In the genomic region with DNA sequence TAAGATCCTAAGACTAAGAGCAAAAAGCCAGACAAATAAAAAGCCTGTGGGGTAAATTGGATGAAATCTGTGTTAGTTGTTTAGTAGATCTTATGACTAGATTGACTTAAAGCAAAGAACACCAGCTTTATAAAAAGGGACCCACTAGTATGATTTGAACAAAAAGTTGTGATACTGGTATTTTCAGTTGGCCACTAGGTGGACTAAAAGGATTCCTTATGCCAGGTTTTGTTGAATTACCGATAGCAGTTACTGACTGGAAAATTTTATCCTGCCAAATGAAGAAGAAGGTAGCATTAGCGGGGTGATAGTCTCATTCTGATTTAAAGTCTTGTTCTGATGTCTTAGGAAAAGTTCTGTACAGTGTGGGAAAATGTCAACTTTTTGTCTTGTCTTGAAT, we compare ENCODE assay signal across 15 cellular contexts. TPM values are rescaled to one million over a fixed set of nuclear protein-coding genes. Genes with fewer than 3 reads are reported as not detected.
DNase-seq lines count a peak whose midpoint lies in the region; ATAC-seq and TF ChIP-seq lines count a peak whose summit lies in the region.
"Had no signal": no experiment of that assay in that cellular context is flagged by ENCODE, and none has a peak within 500 bp of the region (broad histone marks: within the 10 kb centered on the region; RNA-seq: fewer than 3 reads in every experiment).

No MANE protein-coding gene starts in this region.

- DNase-seq in NCI-H526 treated with DMSO at 0.1 percent for 48 hours (lab: John Stamatoyannopoulos, UW): peak; percentile 0
- no peak for DNase-seq in NCI-H526 (lab: John Stamatoyannopoulos, UW)
- peak; percentile 51 for DNase-seq in dermis blood vessel endothelial cell
- DNase-seq in renal cortical epithelial cell (ENCODE audit: low read depth): peak; percentile 23
- no peak for DNase-seq in activated T-cell treated with anti-CD3 and anti-CD28 coated beads, Interleukin-2, amount 50 U/mL, for 72 hours
- DNase-seq in activated CD8-positive, alpha-beta memory T cell treated with anti-CD3 and anti-CD28 coated beads, Interleukin-2, amount 50 U/mL, for 4 hours: no peak
- no peak for DNase-seq in CD4-positive, alpha-beta memory T cell
- DNase-seq: ACHN; activated CD4-positive, alpha-beta T cell treated with anti-CD3 and anti-CD28 coated beads, Interleukin-2, amount 10 ng/mL, durations not matched to agents 24 days and 14 days; GDM1; midbrain; NCI-H1930; stimulated activated CD8-positive, alpha-beta memory T cell treated with anti-CD3 and anti-CD28 coated beads, Interleukin-4, amount 100 ng/mL, for 48 hours had no signal

- no peaks in the 10 kb centered on the region for H3K4me1 Mint-ChIP-seq in activated T-cell treated with anti-CD3 and anti-CD28 coated beads, Interleukin-2, amount 50 U/mL, for 72 hours (ENCODE audit: low read depth)
- H3K4me1 Mint-ChIP-seq in CD4-positive, alpha-beta memory T cell: peaks cover 0 to 8% (median 4%) of the 10 kb centered on the region in 4 donors

- intact Hi-C loops in CD4-positive, alpha-beta memory T cell (cut with micrococcal nuclease): no loop called here

- no peaks in the 10 kb centered on the region for H3K27me3 Mint-ChIP-seq in activated T-cell treated with anti-CD3 and anti-CD28 coated beads, Interleukin-2, amount 50 U/mL, for 72 hours (ENCODE audit: low read depth)
- H3K27me3 Mint-ChIP-seq in CD4-positive, alpha-beta memory T cell: peaks cover 2% of the 10 kb centered on the region in 2 donors

- H3K4me3 Mint-ChIP-seq in activated T-cell treated with anti-CD3 and anti-CD28 coated beads, Interleukin-2, amount 50 U/mL, for 72 hours: no peak overlapping the region
- no peak overlapping the region for H3K4me3 Mint-ChIP-seq in CD4-positive, alpha-beta memory T cell
- H3K4me3 Mint-ChIP-seq: activated CD4-positive, alpha-beta T cell treated with anti-CD3 and anti-CD28 coated beads, Interleukin-2, amount 10 ng/mL, durations not matched to agents 24 days and 14 days; T-helper 1 cell treated with Interleukin-12 subunit alpha and Interleukin-12 subunit beta and Interleukin-4 antibody, amounts not matched to agents 30 μg/mL and 1 μg/mL, for 36 hours had no signal

- POLR2A ChIA-PET in CD4-positive, alpha-beta memory T cell (lab: Charles Lee; ENCODE audit: partially characterized antibody): no interaction called here

- no peak for ATAC-seq in activated T-cell treated with anti-CD3 and anti-CD28 coated beads, Interleukin-2, amount 50 U/mL, for 72 hours (replicated peaks in 1 of 2)

- TF ChIP-seq CTCF in LNCAP (IDR thresholded peaks at IDR 0.05): peak; percentile 41; the same call in 1 of the 2 replicates

- H3K27ac Mint-ChIP-seq in activated T-cell treated with anti-CD3 and anti-CD28 coated beads, Interleukin-2, amount 50 U/mL, for 72 hours: no peak overlapping the region
- no peak overlapping the region for H3K27ac Mint-ChIP-seq in CD4-positive, alpha-beta memory T cell
- H3K27ac Mint-ChIP-seq: activated CD4-positive, alpha-beta T cell treated with anti-CD3 and anti-CD28 coated beads, Interleukin-2, amount 10 ng/mL, durations not matched to agents 24 days and 14 days; T-helper 1 cell treated with Interleukin-12 subunit alpha and Interleukin-12 subunit beta and Interleukin-4 antibody, amounts not matched to agents 30 μg/mL and 1 μg/mL, for 36 hours had no signal

- H3K4me1 ChIP-seq in CD4-positive, alpha-beta memory T cell (ENCODE audit: insufficient read depth, low read length): no peaks in the 10 kb centered on the region

- no peaks in the 10 kb centered on the region for H3K9me3 Mint-ChIP-seq in activated T-cell treated with anti-CD3 and anti-CD28 coated beads, Interleukin-2, amount 50 U/mL, for 72 hours
- no peaks in the 10 kb centered on the region for H3K9me3 Mint-ChIP-seq in CD4-positive, alpha-beta memory T cell
- H3K9me3 Mint-ChIP-seq: activated CD4-positive, alpha-beta T cell treated with anti-CD3 and anti-CD28 coated beads, Interleukin-2, amount 10 ng/mL, durations not matched to agents 24 days and 14 days; T-helper 1 cell treated with Interleukin-12 subunit alpha and Interleukin-12 subunit beta and Interleukin-4 antibody, amounts not matched to agents 30 μg/mL and 1 μg/mL, for 36 hours had no signal

- no peak overlapping the region for H3K27ac ChIP-seq in CD4-positive, alpha-beta memory T cell (ENCODE audit: low read depth, low read length)

- CTCF ChIA-PET in CD4-positive, alpha-beta memory T cell (lab: Charles Lee; ENCODE audit: partially characterized antibody): no interaction called here

- no peak overlapping the region for H3K4me3 ChIP-seq in CD4-positive, alpha-beta memory T cell (ENCODE audit: low read length in 2 of 2)

- H3K27me3 ChIP-seq in CD4-positive, alpha-beta memory T cell (ENCODE audit: insufficient read depth, low read length): no peaks in the 10 kb centered on the region

- no peaks in the 10 kb centered on the region for H3K36me3 Mint-ChIP-seq in activated T-cell treated with anti-CD3 and anti-CD28 coated beads, Interleukin-2, amount 50 U/mL, for 72 hours (ENCODE audit: insufficient read depth in 2 of 2)
- no peaks in the 10 kb centered on the region for H3K36me3 Mint-ChIP-seq in CD4-positive, alpha-beta memory T cell

- no peaks in the 10 kb centered on the region for H3K36me3 ChIP-seq in CD4-positive, alpha-beta memory T cell (ENCODE audit: insufficient read depth, low read length)

- no peaks in the 10 kb centered on the region for H3K9me3 ChIP-seq in CD4-positive, alpha-beta memory T cell (ENCODE audit: control insufficient read depth in 1 of 2, low read length in 2 of 2)

RNA-seq across cellular contexts. Expression of gene SRY, which starts 12.8 kb away (rescaled TPM):
- total RNA-seq in dermis blood vessel endothelial cell (not detected in 2 replicates), renal cortical epithelial cell (not detected in 2 replicates)
- total RNA-seq in activated T-cell treated with anti-CD3 and anti-CD28 coated beads, Interleukin-2, amount 50 U/mL, for 72 hours: not detected
- not detected for total RNA-seq in CD4-positive, alpha-beta memory T cell
- not detected for polyA plus RNA-seq in CD4-positive, alpha-beta memory T cell
- total RNA-seq: activated CD4-positive, alpha-beta T cell treated with anti-CD3 and anti-CD28 coated beads, Interleukin-2, amount 10 ng/mL, durations not matched to agents 24 days and 14 days had no signal

RNA-seq across cellular contexts. Expression of gene RPS4Y1, which starts 41.2 kb away (rescaled TPM):
- total RNA-seq in dermis blood vessel endothelial cell: 0.34 and 362 TPM in 2 replicates
- total RNA-seq in renal cortical epithelial cell: 0.20 and 252 TPM in 2 replicates
- total RNA-seq in activated T-cell treated with anti-CD3 and anti-CD28 coated beads, Interleukin-2, amount 50 U/mL, for 72 hours: 100 to 1,000 TPM in 1 of 2 donors, not detected in 1; 323 TPM
- 100 to 1,000 TPM; 400 to 426 TPM for total RNA-seq in CD4-positive, alpha-beta memory T cell
- polyA plus RNA-seq in CD4-positive, alpha-beta memory T cell: not detected

Comparison
In these comparisons a context has a peak if more than half of its experiments do, and no peak if none do; other contexts are left out.
1. DNase-seq: peak in NCI-H526 treated with DMSO at 0.1 percent for 48 hours (single experiment), dermis blood vessel endothelial cell (single experiment) and renal cortical epithelial cell (single experiment); none in NCI-H526 (0 of 2), activated T-cell treated with anti-CD3 and anti-CD28 coated beads, Interleukin-2, amount 50 U/mL, for 72 hours (0 of 2), activated CD8-positive, alpha-beta memory T cell treated with anti-CD3 and anti-CD28 coated beads, Interleukin-2, amount 50 U/mL, for 4 hours (single experiment) and CD4-positive, alpha-beta memory T cell (0 of 5).